In genomic region chr19:34733826-34734600, GRCh38 we compare ENCODE assay signal across 8 cellular contexts. TPM values are rescaled to one million over a fixed set of nuclear protein-coding genes. Genes with fewer than 3 reads are reported as not detected.
DNase-seq lines count a peak whose midpoint lies in the region; ATAC-seq, FAIRE-seq and TF ChIP-seq lines count a peak whose summit lies in the region.

TSS of gene ZNF181 (plus strand) at chr19:34734243. CDS start at chr19:34735038, 795 bp downstream.

- H3K27ac ChIP-seq in kidney (ENCODE audit: low read depth in 2 of 2, low read length in 2 of 2): peak within 1 kb of the TSS; percentile 96

- in situ Hi-C loops in GM18951 (cut with MboI; ENCODE audit: low sequenced_read_pairs, unreplicated experiment): no loop called here

- TF ChIP-seq POLR2A in GM18951 (IDR thresholded peaks at IDR 0.05; ENCODE audit: extremely low read depth, insufficient read depth, insufficient read length): peak; percentile 72

- peaks cover 3% of the 10 kb centered on the region for H3K27me3 Mint-ChIP-seq in central memory CD8-positive, alpha-beta T cell

- TF ChIP-seq CTCF in kidney (IDR thresholded peaks at IDR 0.05; ENCODE audit: borderline replicate concordance, extremely low read depth, insufficient read depth): no peak

- intact Hi-C loops in kidney (cut with DNase I): no loop called here

- H3K4me1 ChIP-seq in kidney (ENCODE audit: control insufficient read depth in 1 of 2, insufficient read depth in 1 of 2, low read depth in 1 of 2, low read length in 2 of 2): peaks cover 5 to 8% of the 10 kb centered on the region in 2 donors

- peaks cover 0 to 21% of the 10 kb centered on the region in 2 donors for H3K9me3 ChIP-seq in kidney (ENCODE audit: control insufficient read depth in 1 of 2, low read length in 2 of 2)

- peaks cover 7% of the 10 kb centered on the region for H3K9me3 Mint-ChIP-seq in central memory CD8-positive, alpha-beta T cell

- ATAC-seq in HG03175 (IDR thresholded peaks at IDR 0.05; ENCODE audit: unreplicated experiment): peak; percentile 77
- ATAC-seq in central memory CD8-positive, alpha-beta T cell (replicated peaks; ENCODE audit: extremely low read depth, poor library complexity, severe bottlenecking): peak; percentile 88

- peak within 1 kb of the TSS; percentile 89 for H3K27ac Mint-ChIP-seq in central memory CD8-positive, alpha-beta T cell (ENCODE audit: low read depth)

- H3K4me3 Mint-ChIP-seq in central memory CD8-positive, alpha-beta T cell: peak within 1 kb of the TSS; percentile 88

- H3K4me3 ChIP-seq in kidney (ENCODE audit: low read length in 2 of 2): peak within 1 kb of the TSS; percentile 84 to 98

- peaks cover 16% of the 10 kb centered on the region for H3K36me3 Mint-ChIP-seq in central memory CD8-positive, alpha-beta T cell (ENCODE audit: insufficient read depth)

- H3K9ac ChIP-seq in kidney (ENCODE audit: low read length in 2 of 2): peak within 1 kb of the TSS; percentile 34 to 93

- DNase-seq in AG08396 (ENCODE audit: low spot score): peak; percentile 90
- DNase-seq in NCI-H2227 treated with DMSO at 0.1 percent for 48 hours (lab: John Stamatoyannopoulos, UW): peak; percentile 100
- peak; percentile 66 for DNase-seq in activated CD4-positive, CD25-positive, alpha-beta regulatory T cell treated with anti-CD3 and anti-CD28 coated beads, Interleukin-2, amount 50 U/mL, for 16 hours (ENCODE audit: low read depth, low spot score)
- peak; percentile 62 to 68 for DNase-seq in central memory CD8-positive, alpha-beta T cell (ENCODE audit: low spot score in 2 of 2)
- DNase-seq in kidney: peak; percentile 95
- peak; percentile 47 to 65 for DNase-seq in stimulated activated CD4-positive, alpha-beta T cell treated with anti-CD3 and anti-CD28 coated beads, Interleukin-15, amount 100 ng/mL, for 1 hour (ENCODE audit: low read depth in 1 of 2, low spot score in 1 of 2)

- FAIRE-seq in kidney (lab: Jason Lieb, UNC): no peak

- peaks cover 8 to 31% of the 10 kb centered on the region in 2 donors for H3K36me3 ChIP-seq in kidney (ENCODE audit: control insufficient read depth in 1 of 2, insufficient read depth in 2 of 2, low read length in 2 of 2)

- H3K4me1 Mint-ChIP-seq in central memory CD8-positive, alpha-beta T cell: peaks cover 23% of the 10 kb centered on the region

RNA-seq across cellular contexts. Expression of gene ZNF181, which starts in this region (rescaled TPM):
- total RNA-seq in kidney: 13.4 TPM
- polyA plus RNA-seq in kidney (ENCODE audit: insufficient read depth, low read depth, low replicate concordance): 14.0 TPM

Comparison
In these comparisons a context has a peak if more than half of its experiments do, and no peak if none do; other contexts are left out.
1. Peak in every context shown above with its lines: DNase-seq, ATAC-seq, H3K4me3 ChIP-seq and H3K27ac ChIP-seq.